ENCODE assay signal across 8 cellular contexts in genomic region chr7:142482899-142483658, GRCh38.
A peak's percentile ranks its signal among the peaks of the same experiment; 100 is the strongest.
DNase-seq lines count a peak whose midpoint lies in the region; ATAC-seq, FAIRE-seq and TF ChIP-seq lines count a peak whose summit lies in the region.

No MANE protein-coding gene starts in this region.

- CTCF ChIA-PET in CD8-positive, alpha-beta T cell (lab: Charles Lee) = interaction anchor here (0.9 to 20.7 kb wide), 20 partner anchors 8 to 818 kb away, joined by 3 to 378 read pairs (median 5); no protein-coding TSS in a partner anchor

- H2AFZ ChIP-seq in keratinocyte (ENCODE audit: control insufficient read depth, low read length) = peak overlapping the region; percentile 67

- peak overlapping the region; percentile 97 for H3K27ac Mint-ChIP-seq in CD8-positive, alpha-beta T cell
- peak overlapping the region; percentile 90 for H3K27ac Mint-ChIP-seq in T-helper 17 cell

- H3K27me3 Mint-ChIP-seq in CD8-positive, alpha-beta T cell (ENCODE audit: low read depth) = no peaks in the 10 kb centered on the region
- no peaks in the 10 kb centered on the region for H3K27me3 Mint-ChIP-seq in T-helper 17 cell

- ATAC-seq in CD8-positive, alpha-beta T cell = peak; percentile 75
- ATAC-seq in GM19035 (IDR thresholded peaks at IDR 0.05; ENCODE audit: unreplicated experiment) = peak; percentile 73
- peak; percentile 64 for ATAC-seq in HG03460 (IDR thresholded peaks at IDR 0.05; ENCODE audit: unreplicated experiment)
- peak; percentile 84 for ATAC-seq in T-helper 17 cell
- ATAC-seq in HG03457 (IDR thresholded peaks at IDR 0.05; ENCODE audit: unreplicated experiment) = no peak

- no peak for FAIRE-seq in keratinocyte (lab: Jason Lieb, UNC)

- H3K4me1 ChIP-seq in CD8-positive, alpha-beta T cell (ENCODE audit: insufficient read depth, low read length) = peaks cover 49% of the 10 kb centered on the region
- H3K4me1 ChIP-seq in keratinocyte (ENCODE audit: control insufficient read depth, extremely low read depth, insufficient read depth, low read length) = peaks cover 2% of the 10 kb centered on the region

- H3K4me1 Mint-ChIP-seq in CD8-positive, alpha-beta T cell (ENCODE audit: low read depth) = peaks cover 56% of the 10 kb centered on the region
- peaks cover 44% of the 10 kb centered on the region for H3K4me1 Mint-ChIP-seq in T-helper 17 cell

- POLR2A ChIA-PET in CD8-positive, alpha-beta T cell (lab: Charles Lee) = interaction anchor here (1.3 to 2.5 kb wide), 3 partner anchors 13 to 326 kb away, joined by 3 to 17 read pairs (median 6); no protein-coding TSS in a partner anchor

- in situ Hi-C loops in astrocyte of the cerebellum (cut with HindIII; ENCODE audit: low sequenced_read_pairs) = no loop called here

- H4K20me1 ChIP-seq in keratinocyte (ENCODE audit: control insufficient read depth, extremely low read depth, insufficient read depth, low read length) = no peaks in the 10 kb centered on the region

- dilution Hi-C loops in keratinocyte (cut with MboI; ENCODE audit: extremely low pct_ligation_motif_present, low sequenced_read_pairs) = no loop called here

- H3K9ac ChIP-seq in keratinocyte (ENCODE audit: control insufficient read depth, extremely low read depth, insufficient read depth, low read length) = no peak overlapping the region

- intact Hi-C loops in CD8-positive, alpha-beta T cell (cut with DNase I, micrococcal nuclease) = loop anchor here in 1 of 2 experiments (1.0 to 5.0 kb wide), 7 partner anchors 14 to 806 kb away; partner anchors contain the start of gene SSBP1

- no peak overlapping the region for H3K4me2 ChIP-seq in keratinocyte (ENCODE audit: control insufficient read depth, extremely low read depth, insufficient read depth, low read depth, low read length)

- peak; percentile 76 for TF ChIP-seq CTCF in CD8-positive, alpha-beta T cell (IDR thresholded peaks at IDR 0.05)
- TF ChIP-seq CTCF in astrocyte of the cerebellum (IDR thresholded peaks at IDR 0.05; ENCODE audit: low read depth, low read length, missing control alignments) (peak; percentile 99), keratinocyte (optimal IDR thresholded peaks at IDR 0.05 in 1 of 3, IDR thresholded peaks at IDR 0.05 in 1 of 3, conservative IDR thresholded peaks at IDR 0.05 in 1 of 3; ENCODE audit: extremely low read depth in 1 of 3, insufficient read depth in 2 of 3, low read length in 3 of 3) (peak; percentile 77 to 92 (median 87))

- no peaks in the 10 kb centered on the region for H3K9me1 ChIP-seq in keratinocyte (ENCODE audit: control insufficient read depth, extremely low read depth, insufficient read depth, low read length)

- H3K4me3 ChIP-seq in CD8-positive, alpha-beta T cell (ENCODE audit: low read depth, low read length) = peak overlapping the region; percentile 27
- H3K4me3 ChIP-seq in astrocyte of the cerebellum (ENCODE audit: low read depth, low read length) (no peak overlapping the region), keratinocyte (ENCODE audit: control insufficient read depth in 2 of 3, extremely low read depth in 1 of 3, insufficient read depth in 2 of 3, low read depth in 1 of 3, low read length in 3 of 3) (no peak overlapping the region)

- H3K36me3 ChIP-seq in CD8-positive, alpha-beta T cell (ENCODE audit: insufficient read depth, low read length) = no peaks in the 10 kb centered on the region
- H3K36me3 ChIP-seq in keratinocyte (ENCODE audit: control insufficient read depth in 2 of 2, extremely low read depth in 1 of 2, insufficient read depth in 2 of 2, low read length in 2 of 2) = no peaks in the 10 kb centered on the region

- no peaks in the 10 kb centered on the region for H3K79me2 ChIP-seq in keratinocyte (ENCODE audit: control insufficient read depth, insufficient read depth, low read length)

- peak; percentile 27 to 72 (median 55) for DNase-seq in CD8-positive, alpha-beta T cell
- DNase-seq in T-helper 17 cell (peak in 2 of 3 donors; percentile 24 to 32), astrocyte of the cerebellum (ENCODE audit: low read depth) (no peak), keratinocyte (ENCODE audit: low read depth, low spot score) (no peak)
- peak; percentile 70 for DNase-seq in stimulated activated CD8-positive, alpha-beta memory T cell treated with anti-CD3 and anti-CD28 coated beads, Interleukin-4, amount 100 ng/mL, for 48 hours

- H3K27ac ChIP-seq in CD8-positive, alpha-beta T cell (ENCODE audit: low read depth, low read length) = peak overlapping the region; percentile 20
- no peak overlapping the region for H3K27ac ChIP-seq in keratinocyte (ENCODE audit: control insufficient read depth, insufficient read depth, low read length)

- no peaks in the 10 kb centered on the region for H3K27me3 ChIP-seq in CD8-positive, alpha-beta T cell (ENCODE audit: insufficient read depth, low read length)
- H3K27me3 ChIP-seq in keratinocyte (ENCODE audit: control insufficient read depth, extremely low read depth, insufficient read depth, low read length) = no peaks in the 10 kb centered on the region

- no peaks in the 10 kb centered on the region for H3K9me3 Mint-ChIP-seq in CD8-positive, alpha-beta T cell

- peak overlapping the region; percentile 70 for H3K4me3 Mint-ChIP-seq in CD8-positive, alpha-beta T cell
- peak overlapping the region; percentile 80 for H3K4me3 Mint-ChIP-seq in T-helper 17 cell

- no peaks in the 10 kb centered on the region for H3K9me3 ChIP-seq in CD8-positive, alpha-beta T cell (ENCODE audit: low read length)
- H3K9me3 ChIP-seq in T-helper 17 cell (ENCODE audit: control insufficient read depth, low read length, poor library complexity, severe bottlenecking) (no peaks in the 10 kb centered on the region), keratinocyte (ENCODE audit: control insufficient read depth, low read depth, low read length) (no peaks in the 10 kb centered on the region)

- H3K36me3 Mint-ChIP-seq in CD8-positive, alpha-beta T cell = no peaks in the 10 kb centered on the region
- H3K36me3 Mint-ChIP-seq in T-helper 17 cell (ENCODE audit: low read depth) = peaks cover 2% of the 10 kb centered on the region

Comparison
In these comparisons a context has a peak if more than half of its experiments do, and no peak if none do; other contexts are left out.
1. DNase-seq: peak in CD8-positive, alpha-beta T cell (7 of 7), T-helper 17 cell (2 of 3) and stimulated activated CD8-positive, alpha-beta memory T cell treated with anti-CD3 and anti-CD28 coated beads, Interleukin-4, amount 100 ng/mL, for 48 hours (single experiment); none in astrocyte of the cerebellum (single experiment) and keratinocyte (single experiment).
2. Peak in every context shown above with its lines, with median percentiles within 50 percentile points of each other: CTCF ChIP-seq.